17 cellular contexts compared by ENCODE assay signal in the genomic region with DNA sequence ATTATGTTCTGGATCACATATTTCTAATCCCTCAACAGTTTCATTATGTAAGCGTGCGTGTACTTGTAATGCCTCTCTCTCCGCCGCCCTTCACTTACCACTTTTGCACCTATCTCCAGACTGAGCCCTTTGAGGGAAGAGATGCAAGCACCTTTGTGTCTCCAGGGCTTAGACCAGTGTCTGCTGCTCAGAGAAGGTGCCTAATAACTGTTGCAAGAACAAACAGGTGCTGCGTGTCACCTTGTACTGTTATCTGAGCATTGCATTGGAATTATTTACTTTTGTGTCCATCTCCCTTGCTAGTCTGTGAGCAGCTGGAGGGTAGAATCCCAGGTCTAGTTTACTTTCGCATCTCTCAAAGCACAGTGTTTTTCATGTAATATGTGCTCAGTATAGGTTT.
"Had no signal": no experiment of that assay in that cellular context is flagged by ENCODE, and none has a peak within 500 bp of the region (broad histone marks: within the 10 kb centered on the region; RNA-seq: fewer than 3 reads in every experiment).

No MANE protein-coding gene starts in this region.

- H3K4me3 Mint-ChIP-seq: activated naive CD8-positive, alpha-beta T cell; activated T-cell treated with anti-CD3 and anti-CD28 coated beads, Interleukin-2, amount 50 U/mL, for 72 hours; naive thymus-derived CD8-positive, alpha-beta T cell; stimulated activated naive CD8-positive, alpha-beta T cell treated with anti-CD3 and anti-CD28 coated beads, Interleukin-15, Interleukin-2, amounts not matched to agents 100 ng/mL and 50 ng/mL, for 24 hours had no signal

- FAIRE-seq: colon had no signal

- H3K27ac Mint-ChIP-seq: activated naive CD8-positive, alpha-beta T cell; activated T-cell treated with anti-CD3 and anti-CD28 coated beads, Interleukin-2, amount 50 U/mL, for 72 hours; naive thymus-derived CD8-positive, alpha-beta T cell; stimulated activated naive CD8-positive, alpha-beta T cell treated with anti-CD3 and anti-CD28 coated beads, Interleukin-15, Interleukin-2, amounts not matched to agents 100 ng/mL and 50 ng/mL, for 24 hours had no signal

- H3K27ac ChIP-seq: neutrophil, suprapubic skin, transverse colon, vagina had no signal

- H3K9me3 ChIP-seq: gastroesophageal sphincter, neutrophil, suprapubic skin, transverse colon, vagina had no signal

- H3K36me3 ChIP-seq: gastroesophageal sphincter, neutrophil, suprapubic skin, transverse colon, vagina had no signal

- DNase-seq: activated CD4-positive, alpha-beta T cell treated with anti-CD3 and anti-CD28 coated beads, Interleukin-2, amount 50 U/mL, for 1 hour; activated CD8-positive, alpha-beta memory T cell treated with anti-CD3 and anti-CD28 coated beads, Interleukin-2, amount 50 U/mL, for 4 hours; activated gamma-delta T cell; activated T-cell treated with anti-CD3 and anti-CD28 coated beads, Interleukin-2, amount 50 U/mL, for 72 hours; caudate nucleus; mesendoderm; naive thymus-derived CD8-positive, alpha-beta T cell; T-helper 1 cell; T1000; transverse colon had no signal

- H3K9me3 Mint-ChIP-seq: activated T-cell treated with anti-CD3 and anti-CD28 coated beads, Interleukin-2, amount 50 U/mL, for 72 hours; naive thymus-derived CD8-positive, alpha-beta T cell; stimulated activated naive CD8-positive, alpha-beta T cell treated with anti-CD3 and anti-CD28 coated beads, Interleukin-15, Interleukin-2, amounts not matched to agents 100 ng/mL and 50 ng/mL, for 24 hours had no signal

- H3K36me3 Mint-ChIP-seq: activated naive CD8-positive, alpha-beta T cell had no signal

- H3K4me3 ChIP-seq: gastroesophageal sphincter, suprapubic skin, transverse colon, vagina had no signal

- H3K27me3 Mint-ChIP-seq: activated naive CD8-positive, alpha-beta T cell had no signal

- H3K27me3 ChIP-seq: suprapubic skin, vagina had no signal
